ENCODE assay signal across 8 cellular contexts in the genomic region with DNA sequence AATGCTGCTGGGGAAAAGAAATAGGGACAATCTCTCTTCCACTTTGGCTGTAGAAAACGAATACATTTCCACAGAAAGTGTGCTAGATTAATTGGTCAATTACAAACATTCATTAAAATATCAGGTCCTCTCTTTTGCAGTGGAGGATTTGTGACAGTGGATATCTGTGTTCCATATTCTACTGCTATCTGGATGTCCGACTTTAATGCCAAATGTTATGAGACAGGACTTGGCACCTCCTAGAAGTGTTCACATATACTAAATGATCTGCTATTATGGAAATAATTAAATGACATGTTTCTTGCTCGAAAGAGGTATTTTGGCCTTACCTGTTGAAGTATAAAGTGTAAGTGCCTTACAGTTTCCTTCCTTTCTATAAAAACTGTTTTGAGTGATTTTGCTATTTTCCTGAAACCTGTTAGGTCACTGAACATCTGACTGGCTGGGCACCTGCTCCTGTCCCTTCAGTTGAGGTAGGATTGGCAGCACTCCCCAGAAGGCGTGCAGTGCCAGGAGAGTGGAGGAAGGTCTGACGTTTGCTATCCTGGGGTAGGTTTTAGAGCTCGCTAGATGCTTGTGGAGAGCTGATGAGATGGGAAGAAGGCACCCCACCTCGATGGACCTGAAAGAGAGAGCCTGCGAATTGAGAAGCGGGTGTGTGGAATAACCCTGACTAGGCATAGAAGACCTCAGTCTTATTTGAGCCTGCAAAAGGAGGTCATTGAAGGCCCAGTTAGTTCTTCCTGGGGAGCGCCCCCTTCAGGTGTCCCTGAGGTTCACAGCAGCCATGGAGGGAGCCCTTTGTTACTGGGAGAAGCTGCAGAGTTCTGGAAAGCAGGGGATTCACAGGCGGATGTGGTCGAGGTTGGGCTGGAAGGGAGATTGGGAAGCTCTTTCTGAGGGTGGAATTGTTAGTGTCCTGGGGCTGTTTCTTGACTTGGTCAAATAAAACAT.
DNase-seq lines count a peak whose midpoint lies in the region; FAIRE-seq and TF ChIP-seq lines count a peak whose summit lies in the region.

No MANE protein-coding gene starts in this region.

- in situ Hi-C loops in mammary epithelial cell (cut with MboI; ENCODE audit: low sequenced_read_pairs in 2 of 2): loop anchor here in 1 of 2 donors (25.0 kb wide), 2 partner anchors 173 to 727 kb away; a partner anchor contains a TSS

- no peak for DNase-seq in D721Med (ENCODE audit: insufficient read length, low spot score)
- DNase-seq in mammary epithelial cell: peak; percentile 12
- peak; percentile 14 to 20 for DNase-seq in lung microvascular endothelial cell (ENCODE audit: low read depth in 2 of 2)
- DNase-seq in uterus: no peak
- DNase-seq in putamen (ENCODE audit: low spot score): no peak
- DNase-seq in SKM-1 treated with dmso at 0.1 percent for 144 hours (lab: John Stamatoyannopoulos, UW; ENCODE audit: unreplicated experiment): no peak
- no peak for DNase-seq in NCI-H226

- TF ChIP-seq CTCF in D721Med (IDR thresholded peaks at IDR 0.05; ENCODE audit: insufficient read depth, missing control alignments) (peak; percentile 0), LNCAP (IDR thresholded peaks at IDR 0.05) (peak; percentile 34; the same call in 1 of the 2 replicates), mammary epithelial cell (conservative IDR thresholded peaks at IDR 0.05 in 1 of 2, IDR thresholded peaks at IDR 0.05 in 1 of 2; ENCODE audit: extremely low read depth in 1 of 2, insufficient read depth in 1 of 2, low read depth in 1 of 2, low read length in 2 of 2) (peak; percentile 32 to 45), uterus (IDR thresholded peaks at IDR 0.05) (no peak)

- H3K9me3 ChIP-seq in mammary epithelial cell (replicated peaks; ENCODE audit: insufficient read depth, low read length) (no peaks in the 10 kb centered on the region), uterus (no peaks in the 10 kb centered on the region)

- H3K79me2 ChIP-seq in mammary epithelial cell (ENCODE audit: insufficient read depth, low read length): peaks cover 35% of the 10 kb centered on the region

- H3K4me2 ChIP-seq in mammary epithelial cell (ENCODE audit: insufficient read depth, low read depth, low read length): peak overlapping the region; percentile 87

- peak overlapping the region; percentile 90 to 98 (median 94) for H3K4me3 ChIP-seq in mammary epithelial cell (replicated peaks in 1 of 3; ENCODE audit: insufficient read depth in 1 of 3, low read depth in 2 of 3, low read length in 3 of 3)
- H3K4me3 ChIP-seq in uterus: peak overlapping the region; percentile 61 to 84

- no peak for FAIRE-seq in D721Med (lab: Jason Lieb, UNC)

- BruUV-seq in mammary epithelial cell (replicated peaks; lab: Mats Ljungman, UMichigan): no TSS peak

- TF ChIP-seq POLR2A in uterus (IDR thresholded peaks at IDR 0.05): no peak

- 41% methylated on average over 9 of the region's 12 CpGs for WGBS in mammary epithelial cell (ENCODE audit: low coverage, missing lambda C conversion rate)

- CTCF ChIA-PET in mammary epithelial cell (lab: Charles Lee; ENCODE audit: low non-redundant PET): no interaction called here

- intact Hi-C loops in mammary epithelial cell (cut with micrococcal nuclease): loop anchor here (2.0 kb wide), 1 partner anchor 155 kb away; no protein-coding TSS in a partner anchor
- intact Hi-C loops in uterus (cut with DNase I; ENCODE audit: low total_unique reads): no loop called here

- H3K27me3 ChIP-seq in mammary epithelial cell (ENCODE audit: insufficient read depth, low read length) (no peaks in the 10 kb centered on the region), uterus (no peaks in the 10 kb centered on the region)

- dilution Hi-C loops in mammary epithelial cell (cut with HindIII; ENCODE audit: low sequenced_read_pairs): no loop called here

- peak overlapping the region; percentile 82 for H3K9ac ChIP-seq in mammary epithelial cell (ENCODE audit: insufficient read depth, low read length)

- H2AFZ ChIP-seq in mammary epithelial cell (ENCODE audit: low read depth, low read length): peak overlapping the region; percentile 97

- no peaks in the 10 kb centered on the region for H3K36me3 ChIP-seq in mammary epithelial cell (ENCODE audit: insufficient read depth, low read length)
- H3K36me3 ChIP-seq in uterus: no peaks in the 10 kb centered on the region

- no peaks in the 10 kb centered on the region for H4K20me1 ChIP-seq in mammary epithelial cell (ENCODE audit: insufficient read depth, low read length)

- peaks cover 15% of the 10 kb centered on the region for H3K4me1 ChIP-seq in mammary epithelial cell (ENCODE audit: insufficient read depth, low read length)
- no peaks in the 10 kb centered on the region for H3K4me1 ChIP-seq in uterus

- H3K27ac ChIP-seq in mammary epithelial cell (ENCODE audit: insufficient read depth, low read depth, low read length) (peak overlapping the region; percentile 89), uterus (peak overlapping the region; percentile 89 to 94)

Comparison
In these comparisons a context has a peak if more than half of its experiments do, and no peak if none do; other contexts are left out.
1. DNase-seq: peak in mammary epithelial cell (single experiment) and lung microvascular endothelial cell (2 of 2); none in D721Med (single experiment), uterus (0 of 2), putamen (single experiment), SKM-1 treated with dmso at 0.1 percent for 144 hours (single experiment) and NCI-H226 (single experiment).
2. CTCF ChIP-seq: peak in D721Med (single experiment), LNCAP (single experiment) and mammary epithelial cell (2 of 2); none in uterus (0 of 4).